In genomic region chr1:16774773-16775172, GRCh38 we compare ENCODE assay signal across 3 cellular contexts. TPM values are rescaled to one million over a fixed set of nuclear protein-coding genes. Genes with fewer than 3 reads are reported as not detected.
"Had no signal": no experiment of that assay in that cellular context is flagged by ENCODE, and none has a peak within 500 bp of the region (broad histone marks: within the 10 kb centered on the region; RNA-seq: fewer than 3 reads in every experiment).

No MANE protein-coding gene starts in this region.

RNA-seq across cellular contexts. Expression of gene RNU1-4, which starts 34.5 kb away (rescaled TPM):
- total RNA-seq: LHCN-M2 had no signal
- polyA plus RNA-seq: IgD-negative memory B cell, SK-N-SH had no signal
